In the genomic region with DNA sequence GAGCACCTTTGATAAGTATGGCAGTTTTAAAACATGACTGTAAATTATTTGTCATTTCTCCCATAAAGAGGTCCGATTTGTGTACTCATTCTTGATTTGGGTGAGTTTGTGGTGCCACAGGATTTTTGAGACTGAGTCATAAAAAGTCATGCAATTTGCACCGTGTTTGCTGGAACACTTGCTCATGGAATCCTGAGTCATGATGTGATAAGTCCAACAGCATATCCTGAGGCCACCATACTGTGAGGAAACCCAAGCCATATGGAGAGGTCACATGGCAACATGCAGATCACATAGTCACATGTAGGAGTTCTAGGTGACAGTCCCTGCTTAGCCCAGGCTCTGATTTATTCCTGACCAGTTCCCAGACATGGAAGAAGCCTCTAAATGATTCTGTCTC, we compare ENCODE assay signal across 15 cellular contexts. TPM values are rescaled to one million over a fixed set of nuclear protein-coding genes. Genes with fewer than 3 reads are reported as not detected.
DNase-seq lines count a peak whose midpoint lies in the region; ATAC-seq and TF ChIP-seq lines count a peak whose summit lies in the region.
"Had no signal": no experiment of that assay in that cellular context is flagged by ENCODE, and none has a peak within 500 bp of the region (broad histone marks: within the 10 kb centered on the region; RNA-seq: fewer than 3 reads in every experiment).

No MANE protein-coding gene starts in this region.

- intact Hi-C loops in colonic mucosa (cut with DNase I) (no loop called here), aorta (cut with DNase I) (no loop called here)

- H3K27ac ChIP-seq in foreskin keratinocyte (no peak overlapping the region), colonic mucosa (no peak overlapping the region), aorta (ENCODE audit: low read depth in 1 of 2, low read length in 2 of 2) (no peak overlapping the region)
- H3K27ac ChIP-seq: esophagus muscularis mucosa, uterus had no signal

- no peak overlapping the region for H3K9ac ChIP-seq in colonic mucosa (ENCODE audit: low read depth in 2 of 2, low read length in 2 of 2)

- H3K36me3 ChIP-seq in colonic mucosa: no peaks in the 10 kb centered on the region
- no peaks in the 10 kb centered on the region for H3K36me3 ChIP-seq in aorta (ENCODE audit: control insufficient read depth in 1 of 2, insufficient read depth in 2 of 2, low read length in 1 of 2)
- H3K36me3 ChIP-seq: esophagus muscularis mucosa, uterus had no signal

- ATAC-seq in foreskin keratinocyte (peak; percentile 99), aorta (ENCODE audit: low FRiP score) (no peak)

- TF ChIP-seq CTCF in HFF-Myc (IDR thresholded peaks at IDR 0.05; ENCODE audit: low read depth, low read length, missing control alignments) (no peak), foreskin keratinocyte (conservative IDR thresholded peaks at IDR 0.05) (no peak), colonic mucosa (IDR thresholded peaks at IDR 0.05) (no peak)

- H3K27me3 ChIP-seq in foreskin keratinocyte (no peaks in the 10 kb centered on the region), colonic mucosa (no peaks in the 10 kb centered on the region), aorta (ENCODE audit: control insufficient read depth in 1 of 2, insufficient read depth in 2 of 2, low read length in 1 of 2) (no peaks in the 10 kb centered on the region)
- H3K27me3 ChIP-seq: esophagus muscularis mucosa, uterus had no signal

- peaks cover 5% of the 10 kb centered on the region for H3K4me1 ChIP-seq in foreskin keratinocyte
- H3K4me1 ChIP-seq in colonic mucosa: no peaks in the 10 kb centered on the region
- no peaks in the 10 kb centered on the region for H3K4me1 ChIP-seq in aorta (ENCODE audit: control insufficient read depth in 1 of 2, insufficient read depth in 2 of 2, low read length in 2 of 2)
- H3K4me1 ChIP-seq: esophagus muscularis mucosa, uterus had no signal

- 36 to 42% methylated on average over 2 of the region's 2 CpGs for WGBS in aorta, 2 donors

- H3K4me3 ChIP-seq in HFF-Myc (replicated peaks; ENCODE audit: low read depth, low read length): no peak overlapping the region
- no peak overlapping the region for H3K4me3 ChIP-seq in colonic mucosa
- no peak overlapping the region for H3K4me3 ChIP-seq in aorta (ENCODE audit: low read length in 2 of 2)
- H3K4me3 ChIP-seq: esophagus muscularis mucosa, uterus had no signal

- no peaks in the 10 kb centered on the region for H3K9me3 ChIP-seq in colonic mucosa
- H3K9me3 ChIP-seq in aorta (ENCODE audit: control insufficient read depth, low read length): peaks cover 6% of the 10 kb centered on the region
- H3K9me3 ChIP-seq: esophagus muscularis mucosa, uterus had no signal

- DNase-seq in AG08395 (ENCODE audit: low spot score) (peak; percentile 72), HFF-Myc (ENCODE audit: extremely low read depth, low read depth) (peak; percentile 87), amniotic epithelial cell (ENCODE audit: low read depth) (peak; percentile 72), foreskin keratinocyte (peak; percentile 89 to 96), colonic mucosa (no peak), aorta (no peak), NCI-H748 treated with DMSO at 0.1 percent for 48 hours (lab: John Stamatoyannopoulos, UW) (no peak), ureter (ENCODE audit: low spot score) (no peak)
- DNase-seq: activated CD4-positive, alpha-beta T cell treated with anti-CD3 and anti-CD28 coated beads, Interleukin-2, amount 50 U/mL, for 1 hour; C1 segment of cervical spinal cord; central memory CD4-positive, alpha-beta T cell; GF-D8; NCI-H1417 treated with DMSO at 0.1 percent for 48 hours; uterus had no signal

RNA-seq across cellular contexts. Expression of gene PRRX1, which starts 40.8 kb away (rescaled TPM):
- total RNA-seq in foreskin keratinocyte: 0.04 TPM in 1 of 2 replicates, not detected in the other
- polyA plus RNA-seq in foreskin keratinocyte: not detected in 2 replicates
- total RNA-seq in colonic mucosa: 1 to 10 TPM; 1.5 to 2.5 TPM
- total RNA-seq in aorta: 100 to 1,000 TPM; 159 to 272 TPM
- polyA plus RNA-seq in aorta: 10 to 100 TPM; 15.2 to 51.6 TPM
- 23.0 TPM for total RNA-seq in ureter

Comparison
In these comparisons a context has a peak if more than half of its experiments do, and no peak if none do; other contexts are left out.
1. DNase-seq: peak in AG08395 (single experiment), HFF-Myc (single experiment), amniotic epithelial cell (single experiment) and foreskin keratinocyte (2 of 2); none in colonic mucosa (single experiment), aorta (0 of 2), NCI-H748 treated with DMSO at 0.1 percent for 48 hours (single experiment) and ureter (single experiment).